1 cellular context compared by ENCODE assay signal in the genomic region with DNA sequence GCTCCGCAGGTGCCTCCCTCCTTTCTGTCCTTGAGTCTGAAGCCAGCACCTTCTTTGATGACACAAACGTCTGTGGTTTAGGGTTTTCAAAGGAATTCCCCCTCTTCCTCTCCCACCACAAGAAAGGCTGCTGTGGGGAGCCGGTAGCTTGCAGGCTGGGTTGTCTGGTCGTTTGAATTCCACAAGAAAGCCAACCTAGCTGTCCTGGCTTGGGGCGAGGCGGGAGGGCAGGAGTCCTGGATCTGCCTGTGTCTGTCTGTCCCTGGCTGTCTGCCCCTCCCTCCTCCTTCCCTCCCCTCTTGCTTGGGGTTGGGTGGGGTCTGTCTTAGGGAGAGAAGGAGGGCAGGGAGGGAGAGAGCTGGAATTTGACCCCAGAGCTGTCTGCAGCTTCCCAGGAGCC.
TF ChIP-seq lines count a peak whose summit lies in the region.

No MANE protein-coding gene starts in this region.

TF ChIP-seq in HCT116, 20 proteins besides CTCF, POLR2A, EP300 and RAD21 (continued from another document):
- TF ChIP-seq, protein P1, sequence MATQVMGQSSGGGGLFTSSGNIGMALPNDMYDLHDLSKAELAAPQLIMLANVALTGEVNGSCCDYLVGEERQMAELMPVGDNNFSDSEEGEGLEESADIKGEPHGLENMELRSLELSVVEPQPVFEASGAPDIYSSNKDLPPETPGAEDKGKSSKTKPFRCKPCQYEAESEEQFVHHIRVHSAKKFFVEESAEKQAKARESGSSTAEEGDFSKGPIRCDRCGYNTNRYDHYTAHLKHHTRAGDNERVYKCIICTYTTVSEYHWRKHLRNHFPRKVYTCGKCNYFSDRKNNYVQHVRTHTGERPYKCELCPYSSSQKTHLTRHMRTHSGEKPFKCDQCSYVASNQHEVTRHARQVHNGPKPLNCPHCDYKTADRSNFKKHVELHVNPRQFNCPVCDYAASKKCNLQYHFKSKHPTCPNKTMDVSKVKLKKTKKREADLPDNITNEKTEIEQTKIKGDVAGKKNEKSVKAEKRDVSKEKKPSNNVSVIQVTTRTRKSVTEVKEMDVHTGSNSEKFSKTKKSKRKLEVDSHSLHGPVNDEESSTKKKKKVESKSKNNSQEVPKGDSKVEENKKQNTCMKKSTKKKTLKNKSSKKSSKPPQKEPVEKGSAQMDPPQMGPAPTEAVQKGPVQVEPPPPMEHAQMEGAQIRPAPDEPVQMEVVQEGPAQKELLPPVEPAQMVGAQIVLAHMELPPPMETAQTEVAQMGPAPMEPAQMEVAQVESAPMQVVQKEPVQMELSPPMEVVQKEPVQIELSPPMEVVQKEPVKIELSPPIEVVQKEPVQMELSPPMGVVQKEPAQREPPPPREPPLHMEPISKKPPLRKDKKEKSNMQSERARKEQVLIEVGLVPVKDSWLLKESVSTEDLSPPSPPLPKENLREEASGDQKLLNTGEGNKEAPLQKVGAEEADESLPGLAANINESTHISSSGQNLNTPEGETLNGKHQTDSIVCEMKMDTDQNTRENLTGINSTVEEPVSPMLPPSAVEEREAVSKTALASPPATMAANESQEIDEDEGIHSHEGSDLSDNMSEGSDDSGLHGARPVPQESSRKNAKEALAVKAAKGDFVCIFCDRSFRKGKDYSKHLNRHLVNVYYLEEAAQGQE (IDR thresholded peaks at IDR 0.05; ENCODE audit: low read depth) = no peak
- TF ChIP-seq FOSL1 (IDR thresholded peaks at IDR 0.05; ENCODE audit: low read depth) = no peak
- TF ChIP-seq SIN3A (IDR thresholded peaks at IDR 0.05; ENCODE audit: low read depth) = no peak
- TF ChIP-seq YY1 (IDR thresholded peaks at IDR 0.05; ENCODE audit: extremely low read depth, insufficient replicate concordance, low read depth, low read length) = no peak
- no peak for TF ChIP-seq ZFX (IDR thresholded peaks at IDR 0.05)
- no peak for TF ChIP-seq EZH2 (IDR thresholded peaks at IDR 0.05)
- TF ChIP-seq, protein P2, sequence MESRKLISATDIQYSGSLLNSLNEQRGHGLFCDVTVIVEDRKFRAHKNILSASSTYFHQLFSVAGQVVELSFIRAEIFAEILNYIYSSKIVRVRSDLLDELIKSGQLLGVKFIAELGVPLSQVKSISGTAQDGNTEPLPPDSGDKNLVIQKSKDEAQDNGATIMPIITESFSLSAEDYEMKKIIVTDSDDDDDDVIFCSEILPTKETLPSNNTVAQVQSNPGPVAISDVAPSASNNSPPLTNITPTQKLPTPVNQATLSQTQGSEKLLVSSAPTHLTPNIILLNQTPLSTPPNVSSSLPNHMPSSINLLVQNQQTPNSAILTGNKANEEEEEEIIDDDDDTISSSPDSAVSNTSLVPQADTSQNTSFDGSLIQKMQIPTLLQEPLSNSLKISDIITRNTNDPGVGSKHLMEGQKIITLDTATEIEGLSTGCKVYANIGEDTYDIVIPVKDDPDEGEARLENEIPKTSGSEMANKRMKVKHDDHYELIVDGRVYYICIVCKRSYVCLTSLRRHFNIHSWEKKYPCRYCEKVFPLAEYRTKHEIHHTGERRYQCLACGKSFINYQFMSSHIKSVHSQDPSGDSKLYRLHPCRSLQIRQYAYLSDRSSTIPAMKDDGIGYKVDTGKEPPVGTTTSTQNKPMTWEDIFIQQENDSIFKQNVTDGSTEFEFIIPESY (IDR thresholded peaks at IDR 0.05; ENCODE audit: extremely low read depth, insufficient replicate concordance, low read length) = no peak
- no peak for TF ChIP-seq ZNF274 (IDR thresholded peaks at IDR 0.05; ENCODE audit: low read depth, low read length)
- no peak for TF ChIP-seq CBX3 (IDR thresholded peaks at IDR 0.05; ENCODE audit: low read depth)
- TF ChIP-seq, protein P3, sequence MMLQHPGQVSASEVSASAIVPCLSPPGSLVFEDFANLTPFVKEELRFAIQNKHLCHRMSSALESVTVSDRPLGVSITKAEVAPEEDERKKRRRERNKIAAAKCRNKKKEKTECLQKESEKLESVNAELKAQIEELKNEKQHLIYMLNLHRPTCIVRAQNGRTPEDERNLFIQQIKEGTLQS (IDR thresholded peaks at IDR 0.05) = no peak
- no peak for TF ChIP-seq TCF7L2 (IDR thresholded peaks at IDR 0.05; ENCODE audit: borderline replicate concordance, extremely low read depth, insufficient read depth, insufficient read length)
TF ChIP-seq in HCT116: peak in this region for 0.
